Comparison of ENCODE assay signal across 12 cellular contexts in genomic region chr1:167666416-167666815, GRCh38. TPM values are rescaled to one million over a fixed set of nuclear protein-coding genes. Genes with fewer than 3 reads are reported as not detected.
DNase-seq lines count a peak whose midpoint lies in the region; ATAC-seq and TF ChIP-seq lines count a peak whose summit lies in the region.
"Had no signal": no experiment of that assay in that cellular context is flagged by ENCODE, and none has a peak within 500 bp of the region (broad histone marks: within the 10 kb centered on the region; RNA-seq: fewer than 3 reads in every experiment).

No MANE protein-coding gene starts in this region.

- DNase-seq in GM04504 (ENCODE audit: low read depth) (peak; percentile 78), astrocyte of the spinal cord (ENCODE audit: low read depth, low spot score) (peak; percentile 52), hepatic stellate cell (ENCODE audit: low spot score) (peak; percentile 91), iPS-NIHi11 (ENCODE audit: low spot score) (no peak), sciatic nerve (ENCODE audit: low spot score) (no peak), right lobe of liver (no peak)
- no peak for DNase-seq in central memory CD4-positive, alpha-beta T cell
- DNase-seq: activated CD8-positive, alpha-beta memory T cell treated with anti-CD3 and anti-CD28 coated beads, Interleukin-2, amount 10 ng/mL, durations not matched to agents 7 days and 5 days; Caco-2; caudate nucleus; NCI-H524 treated with DMSO at 0.1 percent for 48 hours had no signal

- in situ Hi-C loops in astrocyte of the spinal cord (cut with HindIII; ENCODE audit: low sequenced_read_pairs), result no loop called here

- WGBS in right lobe of liver (ENCODE audit: insufficient coverage, low coverage, low lambda C conversion rate, missing lambda C conversion rate), result 66% methylated on average over 3 of the region's 4 CpGs

- no peak for TF ChIP-seq POLR2A in right lobe of liver (IDR thresholded peaks at IDR 0.05)

- H3K27me3 ChIP-seq in ACC112 (ENCODE audit: insufficient read depth, low read length), result no peaks in the 10 kb centered on the region
- no peaks in the 10 kb centered on the region for H3K27me3 ChIP-seq in right lobe of liver

- H3K79me2 ChIP-seq in ACC112 (ENCODE audit: control insufficient read depth, insufficient read depth, low read length, unreplicated experiment), result no peaks in the 10 kb centered on the region

- H2AFZ ChIP-seq in ACC112 (ENCODE audit: low read length, unreplicated experiment), result peak overlapping the region; percentile 1

- H3K4me3 ChIP-seq in ACC112 (ENCODE audit: low read depth, low read length) (no peak overlapping the region), astrocyte of the spinal cord (ENCODE audit: low read depth, low read length) (no peak overlapping the region), right lobe of liver (no peak overlapping the region)

- H3K36me3 ChIP-seq in ACC112 (ENCODE audit: insufficient read depth, low read length) (no peaks in the 10 kb centered on the region), right lobe of liver (no peaks in the 10 kb centered on the region)

- intact Hi-C loops in sciatic nerve (cut with DNase I), result no loop called here
- intact Hi-C loops in right lobe of liver (cut with DNase I), result no loop called here

- TF ChIP-seq CTCF in astrocyte of the spinal cord (IDR thresholded peaks at IDR 0.05; ENCODE audit: low read depth, low read length) (no peak), right lobe of liver (IDR thresholded peaks at IDR 0.05) (no peak)

- ATAC-seq in sciatic nerve, result no peak
- ATAC-seq in right lobe of liver, result no peak
- ATAC-seq: activated CD8-positive, alpha-beta memory T cell treated with anti-CD3 and anti-CD28 coated beads, Interleukin-2, amount 10 ng/mL, durations not matched to agents 7 days and 5 days had no signal

- no peaks in the 10 kb centered on the region for H3K9me3 ChIP-seq in right lobe of liver
- H3K9me3 ChIP-seq: Caco-2 had no signal

- peak overlapping the region; percentile 76 for H3K27ac ChIP-seq in ACC112 (ENCODE audit: low read depth, low read length)
- H3K27ac ChIP-seq in right lobe of liver, result no peak overlapping the region

- peaks cover 55% of the 10 kb centered on the region for H3K4me1 ChIP-seq in ACC112 (ENCODE audit: control insufficient read depth, insufficient read depth, low read length, unreplicated experiment)
- no peaks in the 10 kb centered on the region for H3K4me1 ChIP-seq in right lobe of liver

RNA-seq across cellular contexts. Expression of gene RCSD1, which starts 36.4 kb away (rescaled TPM):
- total RNA-seq in sciatic nerve (12.2 TPM), right lobe of liver (1 to 10 TPM; 2.4 to 8.4 (median 5.0) TPM)
- total RNA-seq: Caco-2 had no signal

RNA-seq across cellular contexts. Expression of gene MPZL1, which starts 55.4 kb away (rescaled TPM):
- 102 TPM for total RNA-seq in sciatic nerve
- total RNA-seq in right lobe of liver, result 10 to 100 TPM; 15.7 to 43.3 (median 18.9) TPM

Comparison
In these comparisons a context has a peak if more than half of its experiments do, and no peak if none do; other contexts are left out.
1. DNase-seq: peak in GM04504 (single experiment), astrocyte of the spinal cord (single experiment) and hepatic stellate cell (single experiment); none in central memory CD4-positive, alpha-beta T cell (single experiment), iPS-NIHi11 (single experiment), sciatic nerve (single experiment) and right lobe of liver (0 of 3).